8 cellular contexts compared by ENCODE assay signal in the genomic region with DNA sequence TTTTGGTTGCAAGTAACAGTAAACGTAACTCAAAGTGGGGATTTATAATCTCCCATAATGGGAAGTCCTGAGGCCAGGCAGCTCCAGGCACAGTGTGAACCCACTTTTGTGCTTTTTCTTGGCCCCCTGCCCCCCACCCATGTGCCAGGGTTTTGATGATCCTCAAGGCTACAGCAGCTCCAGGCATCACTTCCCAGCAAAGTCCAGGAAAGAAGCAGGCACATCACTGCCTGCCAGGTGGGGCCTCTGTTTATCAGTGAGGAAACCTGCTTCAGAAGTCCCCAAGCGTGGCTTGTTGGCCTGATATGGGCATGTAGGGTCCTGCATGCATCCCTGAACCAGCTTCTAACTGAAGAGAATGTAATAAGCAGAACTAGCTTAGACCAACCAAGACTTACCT.
"Had no signal": no experiment of that assay in that cellular context is flagged by ENCODE, and none has a peak within 500 bp of the region (broad histone marks: within the 10 kb centered on the region; RNA-seq: fewer than 3 reads in every experiment).

No MANE protein-coding gene starts in this region.

- H3K4me3 ChIP-seq: GM23248 had no signal

- ATAC-seq: HepG2 had no signal

- DNase-seq: GM23248, GOT3, H9, HCEC 1CT, KBM-7 had no signal

- H3K27ac ChIP-seq: GM23248, HL-60 had no signal

- H3K9me3 Mint-ChIP-seq: H9, IgD-negative memory B cell had no signal

- H3K27ac Mint-ChIP-seq: IgD-negative memory B cell had no signal

- H3K36me3 Mint-ChIP-seq: IgD-negative memory B cell had no signal

- H3K4me3 Mint-ChIP-seq: H9, IgD-negative memory B cell had no signal

- H3K4me1 Mint-ChIP-seq: IgD-negative memory B cell had no signal
